1 cellular context compared by ENCODE assay signal in the genomic region with DNA sequence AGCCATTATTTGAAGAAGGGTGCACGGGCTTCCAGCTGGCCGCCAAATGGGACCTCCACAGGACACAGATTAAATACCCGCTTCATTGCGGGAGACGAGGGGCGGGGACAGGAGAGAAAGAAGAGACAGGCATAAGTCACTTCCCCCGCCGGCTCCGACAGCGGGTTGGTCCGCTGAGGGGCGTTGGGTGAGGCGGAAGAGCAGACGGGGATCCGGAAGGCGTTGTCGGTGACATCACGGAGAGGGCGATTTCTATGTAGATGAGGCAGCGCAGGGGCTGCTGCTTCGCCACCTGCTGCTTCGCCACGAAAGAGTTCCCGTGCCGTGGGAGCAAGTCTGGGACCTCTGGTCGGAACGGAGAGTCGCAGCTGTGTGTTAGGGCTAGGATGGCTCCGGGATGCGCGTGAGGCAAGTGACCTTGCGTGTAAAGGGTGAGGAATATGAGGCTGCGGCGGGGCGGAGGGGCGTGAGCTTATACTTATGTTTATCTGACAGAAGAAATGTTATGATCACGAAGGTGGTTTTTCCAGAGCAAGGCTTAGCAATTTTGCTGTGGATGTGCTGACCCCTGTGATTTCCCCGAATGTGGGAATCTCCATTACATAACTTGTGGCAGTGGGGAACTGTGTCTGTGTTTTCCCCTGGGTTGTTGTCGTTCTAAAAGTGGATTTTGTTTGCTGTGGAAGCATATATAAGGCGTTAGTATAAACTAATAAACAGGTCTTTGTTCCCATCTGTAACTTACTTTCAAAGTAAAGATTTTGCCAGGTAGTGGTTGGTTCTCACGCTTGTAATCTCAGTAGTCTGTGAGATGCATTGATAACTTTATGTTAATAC.
TF ChIP-seq lines count a peak whose summit lies in the region.
"Not testable (repeated sequence)": the region's sequence is repeated elsewhere in the genome, so short reads cannot be mapped to it uniquely, and the experiment has no call there.

No MANE protein-coding gene starts in this region.

TF ChIP-seq in HepG2, 621 proteins besides CTCF, POLR2A, EP300 and RAD21 (continued from another document and continues in another):
- TF ChIP-seq, protein P1, sequence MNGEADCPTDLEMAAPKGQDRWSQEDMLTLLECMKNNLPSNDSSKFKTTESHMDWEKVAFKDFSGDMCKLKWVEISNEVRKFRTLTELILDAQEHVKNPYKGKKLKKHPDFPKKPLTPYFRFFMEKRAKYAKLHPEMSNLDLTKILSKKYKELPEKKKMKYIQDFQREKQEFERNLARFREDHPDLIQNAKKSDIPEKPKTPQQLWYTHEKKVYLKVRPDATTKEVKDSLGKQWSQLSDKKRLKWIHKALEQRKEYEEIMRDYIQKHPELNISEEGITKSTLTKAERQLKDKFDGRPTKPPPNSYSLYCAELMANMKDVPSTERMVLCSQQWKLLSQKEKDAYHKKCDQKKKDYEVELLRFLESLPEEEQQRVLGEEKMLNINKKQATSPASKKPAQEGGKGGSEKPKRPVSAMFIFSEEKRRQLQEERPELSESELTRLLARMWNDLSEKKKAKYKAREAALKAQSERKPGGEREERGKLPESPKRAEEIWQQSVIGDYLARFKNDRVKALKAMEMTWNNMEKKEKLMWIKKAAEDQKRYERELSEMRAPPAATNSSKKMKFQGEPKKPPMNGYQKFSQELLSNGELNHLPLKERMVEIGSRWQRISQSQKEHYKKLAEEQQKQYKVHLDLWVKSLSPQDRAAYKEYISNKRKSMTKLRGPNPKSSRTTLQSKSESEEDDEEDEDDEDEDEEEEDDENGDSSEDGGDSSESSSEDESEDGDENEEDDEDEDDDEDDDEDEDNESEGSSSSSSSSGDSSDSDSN (CRISPR knock-in tag; IDR thresholded peaks at IDR 0.05) = peak; percentile 56; the same call in 1 of the 2 replicates
- peak; percentile 85 for TF ChIP-seq SALL1 (CRISPR knock-in tag; IDR thresholded peaks at IDR 0.05)
- TF ChIP-seq, protein P2, sequence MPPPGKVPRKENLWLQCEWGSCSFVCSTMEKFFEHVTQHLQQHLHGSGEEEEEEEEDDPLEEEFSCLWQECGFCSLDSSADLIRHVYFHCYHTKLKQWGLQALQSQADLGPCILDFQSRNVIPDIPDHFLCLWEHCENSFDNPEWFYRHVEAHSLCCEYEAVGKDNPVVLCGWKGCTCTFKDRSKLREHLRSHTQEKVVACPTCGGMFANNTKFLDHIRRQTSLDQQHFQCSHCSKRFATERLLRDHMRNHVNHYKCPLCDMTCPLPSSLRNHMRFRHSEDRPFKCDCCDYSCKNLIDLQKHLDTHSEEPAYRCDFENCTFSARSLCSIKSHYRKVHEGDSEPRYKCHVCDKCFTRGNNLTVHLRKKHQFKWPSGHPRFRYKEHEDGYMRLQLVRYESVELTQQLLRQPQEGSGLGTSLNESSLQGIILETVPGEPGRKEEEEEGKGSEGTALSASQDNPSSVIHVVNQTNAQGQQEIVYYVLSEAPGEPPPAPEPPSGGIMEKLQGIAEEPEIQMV (CRISPR knock-in tag; IDR thresholded peaks at IDR 0.05; ENCODE audit: low read depth) = 0 out of 2 replicates have a peak, but pooled peaks have one; percentile 55
- TF ChIP-seq SP4 (CRISPR knock-in tag; IDR thresholded peaks at IDR 0.05) = peak; percentile 52; the same call in 1 of the 2 replicates
- TF ChIP-seq CREM (IDR thresholded peaks at IDR 0.05) = 0 out of 2 replicates have a peak, but pooled peaks have one; percentile 61
- TF ChIP-seq CREM (CRISPR knock-in tag; IDR thresholded peaks at IDR 0.05); FOXA1 (IDR thresholded peaks at IDR 0.05); NONO (IDR thresholded peaks at IDR 0.05); SOX13 (CRISPR knock-in tag; conservative IDR thresholded peaks at IDR 0.05 in 1 of 2, IDR thresholded peaks at IDR 0.05 in 1 of 2); MAZ (IDR thresholded peaks at IDR 0.05; ENCODE audit: borderline replicate concordance, low read depth, low read length): not testable (repeated sequence)
- peak; percentile 30; the same call in 1 of the 2 replicates for TF ChIP-seq CCDC6 (CRISPR knock-in tag; IDR thresholded peaks at IDR 0.05)
- TF ChIP-seq MED8 (CRISPR knock-in tag; IDR thresholded peaks at IDR 0.05; ENCODE audit: insufficient replicate concordance) = peak; percentile 79
- peak; percentile 66; the same call in 1 of the 2 replicates for TF ChIP-seq ZMYM4 (CRISPR knock-in tag; IDR thresholded peaks at IDR 0.05)
- TF ChIP-seq MIER2 (CRISPR knock-in tag; IDR thresholded peaks at IDR 0.05) = 0 out of 2 replicates have a peak, but pooled peaks have one; percentile 31
- TF ChIP-seq FOXA1 (CRISPR knock-in tag; IDR thresholded peaks at IDR 0.05) = 0 out of 2 replicates have a peak, but pooled peaks have one; percentile 4
- TF ChIP-seq, protein P3, sequence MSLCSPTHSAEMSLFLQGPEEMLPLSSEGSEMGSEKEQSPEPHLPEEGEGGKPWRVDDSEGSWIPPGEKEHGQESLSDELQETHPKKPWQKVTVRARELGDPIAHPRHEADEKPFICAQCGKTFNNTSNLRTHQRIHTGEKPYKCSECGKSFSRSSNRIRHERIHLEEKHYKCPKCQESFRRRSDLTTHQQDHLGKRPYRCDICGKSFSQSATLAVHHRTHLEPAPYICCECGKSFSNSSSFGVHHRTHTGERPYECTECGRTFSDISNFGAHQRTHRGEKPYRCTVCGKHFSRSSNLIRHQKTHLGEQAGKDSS (CRISPR knock-in tag; IDR thresholded peaks at IDR 0.05; ENCODE audit: borderline replicate concordance, low read depth) = 0 out of 2 replicates have a peak, but pooled peaks have one; percentile 51
- TF ChIP-seq NONO (CRISPR knock-in tag; conservative IDR thresholded peaks at IDR 0.05) = peak; percentile 72
- 0 out of 2 replicates have a peak, but pooled peaks have one; percentile 25 for TF ChIP-seq ELF3 (CRISPR knock-in tag; IDR thresholded peaks at IDR 0.05)
- peak; percentile 64 for TF ChIP-seq THAP11 (CRISPR knock-in tag; IDR thresholded peaks at IDR 0.05)
- TF ChIP-seq, protein P4, sequence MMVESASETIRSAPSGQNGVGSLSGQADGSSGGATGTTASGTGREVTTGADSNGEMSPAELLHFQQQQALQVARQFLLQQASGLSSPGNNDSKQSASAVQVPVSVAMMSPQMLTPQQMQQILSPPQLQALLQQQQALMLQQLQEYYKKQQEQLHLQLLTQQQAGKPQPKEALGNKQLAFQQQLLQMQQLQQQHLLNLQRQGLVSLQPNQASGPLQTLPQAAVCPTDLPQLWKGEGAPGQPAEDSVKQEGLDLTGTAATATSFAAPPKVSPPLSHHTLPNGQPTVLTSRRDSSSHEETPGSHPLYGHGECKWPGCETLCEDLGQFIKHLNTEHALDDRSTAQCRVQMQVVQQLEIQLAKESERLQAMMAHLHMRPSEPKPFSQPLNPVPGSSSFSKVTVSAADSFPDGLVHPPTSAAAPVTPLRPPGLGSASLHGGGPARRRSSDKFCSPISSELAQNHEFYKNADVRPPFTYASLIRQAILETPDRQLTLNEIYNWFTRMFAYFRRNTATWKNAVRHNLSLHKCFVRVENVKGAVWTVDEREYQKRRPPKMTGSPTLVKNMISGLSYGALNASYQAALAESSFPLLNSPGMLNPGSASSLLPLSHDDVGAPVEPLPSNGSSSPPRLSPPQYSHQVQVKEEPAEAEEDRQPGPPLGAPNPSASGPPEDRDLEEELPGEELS (CRISPR knock-in tag; IDR thresholded peaks at IDR 0.05) = peak; percentile 43; the same call in 1 of the 2 replicates
- TF ChIP-seq MED1 (CRISPR knock-in tag; IDR thresholded peaks at IDR 0.05) = peak; percentile 80
- TF ChIP-seq NR2C2 (CRISPR knock-in tag; IDR thresholded peaks at IDR 0.05; ENCODE audit: borderline replicate concordance) = 0 out of 2 replicates have a peak, but pooled peaks have one; percentile 17
- 0 out of 2 replicates have a peak, but pooled peaks have one; percentile 26 for TF ChIP-seq KMT2B (CRISPR knock-in tag; IDR thresholded peaks at IDR 0.05)
- TF ChIP-seq, protein P5, sequence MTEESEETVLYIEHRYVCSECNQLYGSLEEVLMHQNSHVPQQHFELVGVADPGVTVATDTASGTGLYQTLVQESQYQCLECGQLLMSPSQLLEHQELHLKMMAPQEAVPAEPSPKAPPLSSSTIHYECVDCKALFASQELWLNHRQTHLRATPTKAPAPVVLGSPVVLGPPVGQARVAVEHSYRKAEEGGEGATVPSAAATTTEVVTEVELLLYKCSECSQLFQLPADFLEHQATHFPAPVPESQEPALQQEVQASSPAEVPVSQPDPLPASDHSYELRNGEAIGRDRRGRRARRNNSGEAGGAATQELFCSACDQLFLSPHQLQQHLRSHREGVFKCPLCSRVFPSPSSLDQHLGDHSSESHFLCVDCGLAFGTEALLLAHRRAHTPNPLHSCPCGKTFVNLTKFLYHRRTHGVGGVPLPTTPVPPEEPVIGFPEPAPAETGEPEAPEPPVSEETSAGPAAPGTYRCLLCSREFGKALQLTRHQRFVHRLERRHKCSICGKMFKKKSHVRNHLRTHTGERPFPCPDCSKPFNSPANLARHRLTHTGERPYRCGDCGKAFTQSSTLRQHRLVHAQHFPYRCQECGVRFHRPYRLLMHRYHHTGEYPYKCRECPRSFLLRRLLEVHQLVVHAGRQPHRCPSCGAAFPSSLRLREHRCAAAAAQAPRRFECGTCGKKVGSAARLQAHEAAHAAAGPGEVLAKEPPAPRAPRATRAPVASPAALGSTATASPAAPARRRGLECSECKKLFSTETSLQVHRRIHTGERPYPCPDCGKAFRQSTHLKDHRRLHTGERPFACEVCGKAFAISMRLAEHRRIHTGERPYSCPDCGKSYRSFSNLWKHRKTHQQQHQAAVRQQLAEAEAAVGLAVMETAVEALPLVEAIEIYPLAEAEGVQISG (CRISPR knock-in tag; IDR thresholded peaks at IDR 0.05) = peak; percentile 65
- TF ChIP-seq, protein P6, sequence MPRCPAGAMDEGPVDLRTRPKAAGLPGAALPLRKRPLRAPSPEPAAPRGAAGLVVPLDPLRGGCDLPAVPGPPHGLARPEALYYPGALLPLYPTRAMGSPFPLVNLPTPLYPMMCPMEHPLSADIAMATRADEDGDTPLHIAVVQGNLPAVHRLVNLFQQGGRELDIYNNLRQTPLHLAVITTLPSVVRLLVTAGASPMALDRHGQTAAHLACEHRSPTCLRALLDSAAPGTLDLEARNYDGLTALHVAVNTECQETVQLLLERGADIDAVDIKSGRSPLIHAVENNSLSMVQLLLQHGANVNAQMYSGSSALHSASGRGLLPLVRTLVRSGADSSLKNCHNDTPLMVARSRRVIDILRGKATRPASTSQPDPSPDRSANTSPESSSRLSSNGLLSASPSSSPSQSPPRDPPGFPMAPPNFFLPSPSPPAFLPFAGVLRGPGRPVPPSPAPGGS (CRISPR knock-in tag; IDR thresholded peaks at IDR 0.05) = 0 out of 2 replicates have a peak, but pooled peaks have one; percentile 26
- TF ChIP-seq RBFOX2 (IDR thresholded peaks at IDR 0.05; ENCODE audit: low read depth, low read length) = peak; percentile 57
- TF ChIP-seq, protein P7, sequence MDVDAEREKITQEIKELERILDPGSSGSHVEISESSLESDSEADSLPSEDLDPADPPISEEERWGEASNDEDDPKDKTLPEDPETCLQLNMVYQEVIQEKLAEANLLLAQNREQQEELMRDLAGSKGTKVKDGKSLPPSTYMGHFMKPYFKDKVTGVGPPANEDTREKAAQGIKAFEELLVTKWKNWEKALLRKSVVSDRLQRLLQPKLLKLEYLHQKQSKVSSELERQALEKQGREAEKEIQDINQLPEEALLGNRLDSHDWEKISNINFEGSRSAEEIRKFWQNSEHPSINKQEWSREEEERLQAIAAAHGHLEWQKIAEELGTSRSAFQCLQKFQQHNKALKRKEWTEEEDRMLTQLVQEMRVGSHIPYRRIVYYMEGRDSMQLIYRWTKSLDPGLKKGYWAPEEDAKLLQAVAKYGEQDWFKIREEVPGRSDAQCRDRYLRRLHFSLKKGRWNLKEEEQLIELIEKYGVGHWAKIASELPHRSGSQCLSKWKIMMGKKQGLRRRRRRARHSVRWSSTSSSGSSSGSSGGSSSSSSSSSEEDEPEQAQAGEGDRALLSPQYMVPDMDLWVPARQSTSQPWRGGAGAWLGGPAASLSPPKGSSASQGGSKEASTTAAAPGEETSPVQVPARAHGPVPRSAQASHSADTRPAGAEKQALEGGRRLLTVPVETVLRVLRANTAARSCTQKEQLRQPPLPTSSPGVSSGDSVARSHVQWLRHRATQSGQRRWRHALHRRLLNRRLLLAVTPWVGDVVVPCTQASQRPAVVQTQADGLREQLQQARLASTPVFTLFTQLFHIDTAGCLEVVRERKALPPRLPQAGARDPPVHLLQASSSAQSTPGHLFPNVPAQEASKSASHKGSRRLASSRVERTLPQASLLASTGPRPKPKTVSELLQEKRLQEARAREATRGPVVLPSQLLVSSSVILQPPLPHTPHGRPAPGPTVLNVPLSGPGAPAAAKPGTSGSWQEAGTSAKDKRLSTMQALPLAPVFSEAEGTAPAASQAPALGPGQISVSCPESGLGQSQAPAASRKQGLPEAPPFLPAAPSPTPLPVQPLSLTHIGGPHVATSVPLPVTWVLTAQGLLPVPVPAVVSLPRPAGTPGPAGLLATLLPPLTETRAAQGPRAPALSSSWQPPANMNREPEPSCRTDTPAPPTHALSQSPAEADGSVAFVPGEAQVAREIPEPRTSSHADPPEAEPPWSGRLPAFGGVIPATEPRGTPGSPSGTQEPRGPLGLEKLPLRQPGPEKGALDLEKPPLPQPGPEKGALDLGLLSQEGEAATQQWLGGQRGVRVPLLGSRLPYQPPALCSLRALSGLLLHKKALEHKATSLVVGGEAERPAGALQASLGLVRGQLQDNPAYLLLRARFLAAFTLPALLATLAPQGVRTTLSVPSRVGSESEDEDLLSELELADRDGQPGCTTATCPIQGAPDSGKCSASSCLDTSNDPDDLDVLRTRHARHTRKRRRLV (CRISPR knock-in tag; IDR thresholded peaks at IDR 0.05) = peak; percentile 100
- TF ChIP-seq SOX13 (IDR thresholded peaks at IDR 0.05) = peak; percentile 69
- TF ChIP-seq SMAD1 (CRISPR knock-in tag; IDR thresholded peaks at IDR 0.05; ENCODE audit: borderline replicate concordance, low read depth) = peak; percentile 43; the same call in 1 of the 2 replicates
- peak; percentile 67; the same call in 1 of the 2 replicates for TF ChIP-seq DR1 (CRISPR knock-in tag; IDR thresholded peaks at IDR 0.05)
- TF ChIP-seq, protein P8, sequence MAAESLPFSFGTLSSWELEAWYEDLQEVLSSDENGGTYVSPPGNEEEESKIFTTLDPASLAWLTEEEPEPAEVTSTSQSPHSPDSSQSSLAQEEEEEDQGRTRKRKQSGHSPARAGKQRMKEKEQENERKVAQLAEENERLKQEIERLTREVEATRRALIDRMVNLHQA (CRISPR knock-in tag; IDR thresholded peaks at IDR 0.05) = 0 out of 2 replicates have a peak, but pooled peaks have one; percentile 35
- TF ChIP-seq GATAD2A (CRISPR knock-in tag; IDR thresholded peaks at IDR 0.05) = peak; percentile 29; the same call in 1 of the 2 replicates
- 0 out of 2 replicates have a peak, but pooled peaks have one; percentile 12 for TF ChIP-seq MIXL1 (CRISPR knock-in tag; IDR thresholded peaks at IDR 0.05)
- TF ChIP-seq, protein P9, sequence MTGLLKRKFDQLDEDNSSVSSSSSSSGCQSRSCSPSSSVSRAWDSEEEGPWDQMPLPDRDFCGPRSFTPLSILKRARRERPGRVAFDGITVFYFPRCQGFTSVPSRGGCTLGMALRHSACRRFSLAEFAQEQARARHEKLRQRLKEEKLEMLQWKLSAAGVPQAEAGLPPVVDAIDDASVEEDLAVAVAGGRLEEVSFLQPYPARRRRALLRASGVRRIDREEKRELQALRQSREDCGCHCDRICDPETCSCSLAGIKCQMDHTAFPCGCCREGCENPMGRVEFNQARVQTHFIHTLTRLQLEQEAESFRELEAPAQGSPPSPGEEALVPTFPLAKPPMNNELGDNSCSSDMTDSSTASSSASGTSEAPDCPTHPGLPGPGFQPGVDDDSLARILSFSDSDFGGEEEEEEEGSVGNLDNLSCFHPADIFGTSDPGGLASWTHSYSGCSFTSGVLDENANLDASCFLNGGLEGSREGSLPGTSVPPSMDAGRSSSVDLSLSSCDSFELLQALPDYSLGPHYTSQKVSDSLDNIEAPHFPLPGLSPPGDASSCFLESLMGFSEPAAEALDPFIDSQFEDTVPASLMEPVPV (CRISPR knock-in tag; IDR thresholded peaks at IDR 0.05) = peak; percentile 36; the same call in 1 of the 2 replicates
- TF ChIP-seq MAZ (CRISPR knock-in tag; IDR thresholded peaks at IDR 0.05; ENCODE audit: low read depth) = 0 out of 2 replicates have a peak, but pooled peaks have one; percentile 40
- peak; percentile 29; the same call in 1 of the 2 replicates for TF ChIP-seq ETV5 (CRISPR knock-in tag; IDR thresholded peaks at IDR 0.05; ENCODE audit: borderline replicate concordance)
